In the genomic region with DNA sequence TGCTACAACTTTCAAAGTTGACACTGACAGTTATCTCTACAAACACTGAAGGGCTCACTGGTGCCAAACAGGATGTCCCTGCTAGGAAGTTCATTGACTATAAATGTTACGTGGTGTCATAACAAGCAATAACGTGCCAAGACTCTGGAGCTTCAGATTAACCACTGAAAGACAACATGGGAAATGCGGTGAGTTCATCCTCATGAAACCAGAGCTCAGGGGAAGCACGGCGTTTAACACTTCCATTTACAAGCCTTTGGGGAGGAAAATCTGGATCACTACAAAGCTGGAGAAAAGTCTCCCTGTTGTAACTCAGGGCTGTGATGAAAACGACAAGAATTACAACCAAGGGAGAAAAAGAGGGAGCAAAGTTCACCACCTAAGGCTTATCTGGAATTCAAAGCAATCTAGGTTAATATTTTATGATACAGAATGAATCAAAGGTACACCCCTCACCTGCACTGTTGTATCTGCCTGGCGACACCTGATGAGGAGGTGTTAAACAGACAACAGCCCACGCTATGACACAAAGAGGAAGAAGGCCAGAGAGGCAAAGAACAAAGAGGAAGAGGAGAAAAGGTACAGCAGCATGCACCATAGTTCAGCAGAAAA, we compare ENCODE assay signal across 8 cellular contexts. TPM values are rescaled to one million over a fixed set of nuclear protein-coding genes. Genes with fewer than 3 reads are reported as not detected.
DNase-seq lines count a peak whose midpoint lies in the region; ATAC-seq and TF ChIP-seq lines count a peak whose summit lies in the region.

No MANE protein-coding gene starts in this region.

- intact Hi-C loops in heart left ventricle (cut with DNase I): loop anchor here (2.0 to 10.0 kb wide), 17 partner anchors 154 to 1110 kb away; a partner anchor contains a TSS

- H3K36me3 ChIP-seq in HEK293 (ENCODE audit: control insufficient read depth in 2 of 2, insufficient read depth in 1 of 2, low read length in 2 of 2) (peaks cover 0 to 2% of the 10 kb centered on the region in 2 experiments; a peak in 1 of 3 replicates), heart left ventricle (peaks cover 0 to 21% (median 14%) of the 10 kb centered on the region in 9 donors)

- TF ChIP-seq CTCF in HEK293 (tag by site-specific recombination; IDR thresholded peaks at IDR 0.05) (no peak), heart left ventricle (IDR thresholded peaks at IDR 0.05) (no peak)

- POLR2A ChIA-PET in HEK293 (lab: Yijun Ruan, JAX): no interaction called here

- WGBS in heart left ventricle, 4 donors: 18 to 28% (median 26%) methylated on average over 8 of the region's 8 CpGs

- H3K9me3 ChIP-seq in HEK293 (ENCODE audit: control insufficient read depth, insufficient read depth, low read depth, low read length): no peaks in the 10 kb centered on the region
- H3K9me3 ChIP-seq in heart left ventricle: no peaks in the 10 kb centered on the region

- H3K27ac ChIP-seq in HEK293 (ENCODE audit: extremely low read depth, low read depth, low read length) (no peak overlapping the region; the same call in 1 of the 2 replicates), heart left ventricle (peak overlapping the region in 10 of 12 donors; percentile 5 to 73 (median 49))

- H3K4me1 ChIP-seq in HEK293 (ENCODE audit: control insufficient read depth, insufficient read depth, low read length) (peaks cover 10% of the 10 kb centered on the region; the same call in 1 of the 2 replicates), heart left ventricle (peaks cover 4 to 38% (median 33%) of the 10 kb centered on the region in 12 donors)

- no peak overlapping the region for H3K4me3 ChIP-seq in HEK293 (ENCODE audit: low read depth, low read length)
- H3K4me3 ChIP-seq in heart left ventricle: peak overlapping the region in 1 of 12 donors; percentile 13

- peak; percentile 90 to 94 (median 92) for ATAC-seq in heart left ventricle
- ATAC-seq in HG03280 (IDR thresholded peaks at IDR 0.05; ENCODE audit: unreplicated experiment): no peak

- H3K27me3 ChIP-seq in heart left ventricle: no peaks in the 10 kb centered on the region

- CTCF ChIA-PET in HEK293 (lab: Yijun Ruan, JAX): interaction anchor here (0.6 to 3.0 kb wide), 8 partner anchors 12 to 945 kb away, joined by 3 to 17 read pairs (median 4); no protein-coding TSS in a partner anchor

- peak; percentile 20 for DNase-seq in DMS153 treated with DMSO at 0.1 percent for 48 hours (lab: John Stamatoyannopoulos, UW; ENCODE audit: unreplicated experiment)
- peak in 4 of 5 donors; percentile 34 to 52 (median 47) for DNase-seq in heart left ventricle
- no peak for DNase-seq in central memory CD4-positive, alpha-beta T cell
- DNase-seq in epidermal melanocyte (ENCODE audit: insufficient read length, low spot score): no peak
- DNase-seq in DMS53 treated with DMSO at 0.1 percent for 48 hours (lab: John Stamatoyannopoulos, UW; ENCODE audit: unreplicated experiment): no peak

- no peak for TF ChIP-seq POLR2A in heart left ventricle (IDR thresholded peaks at IDR 0.05)

TF ChIP-seq in HEK293, 187 proteins besides CTCF, POLR2A, EP300 and RAD21 (continues in another document):
- TF ChIP-seq HOXD13 (CRISPR knock-in tag; IDR thresholded peaks at IDR 0.05; ENCODE audit: borderline replicate concordance) (no peak), ZBTB21 (tag by site-specific recombination; IDR thresholded peaks at IDR 0.05) (0 out of 2 replicates have a peak, but pooled peaks have one; percentile 23), ZNF132 (tag by site-specific recombination; IDR thresholded peaks at IDR 0.05; ENCODE audit: borderline replicate concordance) (no peak), ZNF707 (tag by site-specific recombination; IDR thresholded peaks at IDR 0.05) (no peak)
- TF ChIP-seq, protein P1, sequence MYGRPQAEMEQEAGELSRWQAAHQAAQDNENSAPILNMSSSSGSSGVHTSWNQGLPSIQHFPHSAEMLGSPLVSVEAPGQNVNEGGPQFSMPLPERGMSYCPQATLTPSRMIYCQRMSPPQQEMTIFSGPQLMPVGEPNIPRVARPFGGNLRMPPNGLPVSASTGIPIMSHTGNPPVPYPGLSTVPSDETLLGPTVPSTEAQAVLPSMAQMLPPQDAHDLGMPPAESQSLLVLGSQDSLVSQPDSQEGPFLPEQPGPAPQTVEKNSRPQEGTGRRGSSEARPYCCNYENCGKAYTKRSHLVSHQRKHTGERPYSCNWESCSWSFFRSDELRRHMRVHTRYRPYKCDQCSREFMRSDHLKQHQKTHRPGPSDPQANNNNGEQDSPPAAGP (tag by site-specific recombination; IDR thresholded peaks at IDR 0.05): no peak
- TF ChIP-seq, protein P2, sequence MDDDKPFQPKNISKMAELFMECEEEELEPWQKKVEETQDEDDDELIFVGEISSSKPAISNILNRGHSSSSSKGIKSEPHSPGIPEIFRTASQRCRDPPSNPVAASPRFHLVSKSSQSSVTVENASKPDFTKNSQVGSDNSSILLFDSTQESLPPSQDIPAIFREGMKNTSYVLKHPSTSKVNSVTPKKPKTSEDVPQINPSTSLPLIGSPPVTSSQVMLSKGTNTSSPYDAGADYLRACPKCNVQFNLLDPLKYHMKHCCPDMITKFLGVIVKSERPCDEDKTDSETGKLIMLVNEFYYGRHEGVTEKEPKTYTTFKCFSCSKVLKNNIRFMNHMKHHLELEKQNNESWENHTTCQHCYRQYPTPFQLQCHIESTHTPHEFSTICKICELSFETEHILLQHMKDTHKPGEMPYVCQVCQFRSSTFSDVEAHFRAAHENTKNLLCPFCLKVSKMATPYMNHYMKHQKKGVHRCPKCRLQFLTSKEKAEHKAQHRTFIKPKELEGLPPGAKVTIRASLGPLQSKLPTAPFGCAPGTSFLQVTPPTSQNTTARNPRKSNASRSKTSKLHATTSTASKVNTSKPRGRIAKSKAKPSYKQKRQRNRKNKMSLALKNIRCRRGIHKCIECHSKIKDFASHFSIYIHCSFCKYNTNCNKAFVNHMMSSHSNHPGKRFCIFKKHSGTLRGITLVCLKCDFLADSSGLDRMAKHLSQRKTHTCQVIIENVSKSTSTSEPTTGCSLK (tag by site-specific recombination; IDR thresholded peaks at IDR 0.05): no peak
- TF ChIP-seq, protein P3, sequence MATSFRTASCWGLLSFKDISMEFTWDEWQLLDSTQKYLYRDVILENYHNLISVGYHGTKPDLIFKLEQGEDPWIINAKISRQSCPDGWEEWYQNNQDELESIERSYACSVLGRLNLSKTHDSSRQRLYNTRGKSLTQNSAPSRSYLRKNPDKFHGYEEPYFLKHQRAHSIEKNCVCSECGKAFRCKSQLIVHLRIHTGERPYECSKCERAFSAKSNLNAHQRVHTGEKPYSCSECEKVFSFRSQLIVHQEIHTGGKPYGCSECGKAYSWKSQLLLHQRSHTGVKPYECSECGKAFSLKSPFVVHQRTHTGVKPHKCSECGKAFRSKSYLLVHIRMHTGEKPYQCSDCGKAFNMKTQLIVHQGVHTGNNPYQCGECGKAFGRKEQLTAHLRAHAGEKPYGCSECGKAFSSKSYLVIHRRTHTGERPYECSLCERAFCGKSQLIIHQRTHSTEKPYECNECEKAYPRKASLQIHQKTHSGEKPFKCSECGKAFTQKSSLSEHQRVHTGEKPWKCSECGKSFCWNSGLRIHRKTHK (tag by site-specific recombination; IDR thresholded peaks at IDR 0.05): no peak

TF ChIP-seq in PFSK-1, 5 proteins besides CTCF, POLR2A, EP300 and RAD21:
- TF ChIP-seq SIN3A (IDR thresholded peaks at IDR 0.05; ENCODE audit: borderline replicate concordance, insufficient read depth, low read length) (peak; percentile 21; the same call in 1 of the 2 replicates), TAF1 (IDR thresholded peaks at IDR 0.05; ENCODE audit: borderline replicate concordance, insufficient read depth, low read length) (no peak)
TF ChIP-seq in PFSK-1: peak in this region for 1.

RNA-seq across cellular contexts. Expression of a gene that starts 27.0 kb away (rescaled TPM):
- polyA plus RNA-seq in PFSK-1 (2012; ENCODE audit: insufficient read length, low read depth): 10.6 TPM
- 10 to 100 TPM; 13.6 to 26.0 (median 19.9) TPM for total RNA-seq in heart left ventricle
- 10 to 100 TPM in 1 of 2 donors, 1 to 10 TPM in 1; 7.2 to 24.9 TPM for polyA plus RNA-seq in heart left ventricle

Comparison
In these comparisons a context has a peak if more than half of its experiments do, and no peak if none do; other contexts are left out.
1. DNase-seq: peak in DMS153 treated with DMSO at 0.1 percent for 48 hours (single experiment) and heart left ventricle (4 of 5); none in central memory CD4-positive, alpha-beta T cell (single experiment), epidermal melanocyte (single experiment) and DMS53 treated with DMSO at 0.1 percent for 48 hours (single experiment).